In genomic region chr10:62045765-62046521, GRCh38 we compare ENCODE assay signal across 8 cellular contexts.
DNase-seq lines count a peak whose midpoint lies in the region; ATAC-seq and TF ChIP-seq lines count a peak whose summit lies in the region.

No MANE protein-coding gene starts in this region.

- peak overlapping the region; percentile 29 for H3K4me3 ChIP-seq in AG04450 (ENCODE audit: low read depth, low read length)

- peak overlapping the region; percentile 98 for H3K27ac Mint-ChIP-seq in activated T-helper 17 cell treated with anti-CD3 and anti-CD28 coated beads, Interleukin-2, amount 50 U/mL, for 72 hours
- peak overlapping the region; percentile 70 to 98 (median 88) for H3K27ac Mint-ChIP-seq in immature natural killer cell
- H3K27ac Mint-ChIP-seq in stimulated activated effector memory CD8-positive, alpha-beta T cell treated with anti-CD3 and anti-CD28 coated beads, Interleukin-12 subunit alpha, Interleukin-12 subunit beta, amount 100 ng/mL, for 72 hours = peak overlapping the region; percentile 100

- ATAC-seq in activated T-helper 17 cell treated with anti-CD3 and anti-CD28 coated beads, Interleukin-2, amount 50 U/mL, for 72 hours (replicated peaks) = no peak
- no peak for ATAC-seq in stimulated activated effector memory CD8-positive, alpha-beta T cell treated with anti-CD3 and anti-CD28 coated beads, Interleukin-12 subunit alpha, Interleukin-12 subunit beta, amount 100 ng/mL, for 72 hours
- no peak for ATAC-seq in HG03571 (IDR thresholded peaks at IDR 0.05; ENCODE audit: unreplicated experiment)

- H3K9me3 ChIP-seq in AG04450 (ENCODE audit: control insufficient read depth, insufficient read depth, low read length) = no peaks in the 10 kb centered on the region

- CTCF ChIA-PET in AG04450 (lab: Charles Lee) = interaction anchor here (0.6 to 2.1 kb wide), 2 partner anchors 8 to 53 kb away, joined by 4 to 11 read pairs; no protein-coding TSS in a partner anchor

- H3K27ac ChIP-seq in AG04450 (ENCODE audit: low read depth, low read length) = peak overlapping the region; percentile 76

- peak; percentile 73 for DNase-seq in AG04450 (ENCODE audit: low read depth, low spot score)
- peak; percentile 58 for DNase-seq in HT-29 (ENCODE audit: low spot score)
- DNase-seq in immature natural killer cell = no peak
- DNase-seq in stimulated activated effector memory CD8-positive, alpha-beta T cell treated with anti-CD3 and anti-CD28 coated beads, Interleukin-12 subunit alpha, Interleukin-12 subunit beta, amount 100 ng/mL, for 72 hours (ENCODE audit: low spot score in 2 of 2) = no peak
- DNase-seq in Ammon's horn (ENCODE audit: low spot score) = no peak
- no peak for DNase-seq in activated CD8-positive, alpha-beta memory T cell treated with anti-CD3 and anti-CD28 coated beads, Interleukin-2, amount 50 U/mL, for 4 hours

- H3K36me3 Mint-ChIP-seq in activated T-helper 17 cell treated with anti-CD3 and anti-CD28 coated beads, Interleukin-2, amount 50 U/mL, for 72 hours (ENCODE audit: low read depth) = peaks cover 91% of the 10 kb centered on the region
- peaks cover 0 to 4% (median 3%) of the 10 kb centered on the region in 3 donors for H3K36me3 Mint-ChIP-seq in immature natural killer cell
- peaks cover 69% of the 10 kb centered on the region for H3K36me3 Mint-ChIP-seq in stimulated activated effector memory CD8-positive, alpha-beta T cell treated with anti-CD3 and anti-CD28 coated beads, Interleukin-12 subunit alpha, Interleukin-12 subunit beta, amount 100 ng/mL, for 72 hours

- POLR2A ChIA-PET in AG04450 (lab: Yijun Ruan, JAX) = interaction anchor here (0.5 to 1.9 kb wide), 4 partner anchors 11 to 1037 kb away, joined by 3 to 9 read pairs (median 5); no protein-coding TSS in a partner anchor

- no peaks in the 10 kb centered on the region for H3K27me3 Mint-ChIP-seq in activated T-helper 17 cell treated with anti-CD3 and anti-CD28 coated beads, Interleukin-2, amount 50 U/mL, for 72 hours
- peaks cover 0 to 2% (median 2%) of the 10 kb centered on the region in 3 donors for H3K27me3 Mint-ChIP-seq in immature natural killer cell (ENCODE audit: low read depth in 3 of 3)

- H3K27me3 ChIP-seq in AG04450 (ENCODE audit: control insufficient read depth, insufficient read depth, low read length) = no peaks in the 10 kb centered on the region

- H3K9me3 Mint-ChIP-seq in activated T-helper 17 cell treated with anti-CD3 and anti-CD28 coated beads, Interleukin-2, amount 50 U/mL, for 72 hours = no peaks in the 10 kb centered on the region
- no peaks in the 10 kb centered on the region for H3K9me3 Mint-ChIP-seq in immature natural killer cell
- H3K9me3 Mint-ChIP-seq in stimulated activated effector memory CD8-positive, alpha-beta T cell treated with anti-CD3 and anti-CD28 coated beads, Interleukin-12 subunit alpha, Interleukin-12 subunit beta, amount 100 ng/mL, for 72 hours = no peaks in the 10 kb centered on the region

- H3K4me3 Mint-ChIP-seq in activated T-helper 17 cell treated with anti-CD3 and anti-CD28 coated beads, Interleukin-2, amount 50 U/mL, for 72 hours = peak overlapping the region; percentile 98
- H3K4me3 Mint-ChIP-seq in immature natural killer cell = peak overlapping the region; percentile 48 to 91 (median 60)
- H3K4me3 Mint-ChIP-seq in stimulated activated effector memory CD8-positive, alpha-beta T cell treated with anti-CD3 and anti-CD28 coated beads, Interleukin-12 subunit alpha, Interleukin-12 subunit beta, amount 100 ng/mL, for 72 hours = peak overlapping the region; percentile 97

- no peak for TF ChIP-seq CTCF in AG04450 (IDR thresholded peaks at IDR 0.05; ENCODE audit: low read depth, low read length)

- H3K4me1 Mint-ChIP-seq in activated T-helper 17 cell treated with anti-CD3 and anti-CD28 coated beads, Interleukin-2, amount 50 U/mL, for 72 hours = peaks cover 43% of the 10 kb centered on the region
- peaks cover 68 to 86% of the 10 kb centered on the region in 2 donors for H3K4me1 Mint-ChIP-seq in immature natural killer cell
- peaks cover 78% of the 10 kb centered on the region for H3K4me1 Mint-ChIP-seq in stimulated activated effector memory CD8-positive, alpha-beta T cell treated with anti-CD3 and anti-CD28 coated beads, Interleukin-12 subunit alpha, Interleukin-12 subunit beta, amount 100 ng/mL, for 72 hours

Comparison
In these comparisons a context has a peak if more than half of its experiments do, and no peak if none do; other contexts are left out.
1. DNase-seq: peak in AG04450 (single experiment) and HT-29 (single experiment); none in immature natural killer cell (0 of 3), stimulated activated effector memory CD8-positive, alpha-beta T cell treated with anti-CD3 and anti-CD28 coated beads, Interleukin-12 subunit alpha, Interleukin-12 subunit beta, amount 100 ng/mL, for 72 hours (0 of 2), Ammon's horn (single experiment) and activated CD8-positive, alpha-beta memory T cell treated with anti-CD3 and anti-CD28 coated beads, Interleukin-2, amount 50 U/mL, for 4 hours (single experiment).
2. Peak in every context shown above with its lines, with median percentiles within 50 percentile points of each other: H3K27ac Mint-ChIP-seq and H3K4me3 Mint-ChIP-seq.